21 cellular contexts compared by ENCODE assay signal in the genomic region with DNA sequence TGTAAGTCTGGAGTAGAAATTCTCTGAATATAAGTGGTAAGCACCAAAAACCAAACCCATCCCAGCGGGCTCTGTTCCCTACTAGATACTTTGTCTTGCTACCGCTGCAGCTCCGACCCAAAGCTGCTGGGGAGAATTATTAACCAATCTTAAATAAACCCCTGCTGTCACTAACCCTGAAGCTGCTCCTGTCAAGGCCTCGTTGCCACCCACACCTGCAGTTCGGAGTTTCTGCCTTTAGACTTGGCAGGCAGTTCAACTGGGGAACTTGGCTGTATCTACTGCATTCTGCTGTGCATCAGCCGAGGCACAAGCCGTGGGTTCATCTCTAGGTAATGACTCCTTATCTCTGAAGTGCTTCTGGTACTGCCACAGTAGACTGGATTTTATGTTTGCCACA. TPM values are rescaled to one million over a fixed set of nuclear protein-coding genes. Genes with fewer than 3 reads are reported as not detected.
DNase-seq lines count a peak whose midpoint lies in the region; ATAC-seq and TF ChIP-seq lines count a peak whose summit lies in the region.
"Had no signal": no experiment of that assay in that cellular context is flagged by ENCODE, and none has a peak within 500 bp of the region (broad histone marks: within the 10 kb centered on the region; RNA-seq: fewer than 3 reads in every experiment).

No MANE protein-coding gene starts in this region.

- no TSS peak for BruUV-seq in Caco-2 (replicated peaks; lab: Mats Ljungman, UMichigan)

- no peak overlapping the region for H3K27ac ChIP-seq in psoas muscle
- H3K27ac ChIP-seq: BLaER1, tibial nerve, WERI-Rb-1 had no signal

- 51 to 68% (median 60%) methylated on average over 7 of the region's 7 CpGs for WGBS in psoas muscle, 3 donors

- no peaks in the 10 kb centered on the region for H3K9me3 Mint-ChIP-seq in Caco-2 (ENCODE audit: unreplicated experiment)
- H3K9me3 Mint-ChIP-seq: effector memory CD8-positive, alpha-beta T cell had no signal

- H3K9me3 ChIP-seq in T-helper 17 cell (ENCODE audit: control insufficient read depth, low read length, poor library complexity, severe bottlenecking) (no peaks in the 10 kb centered on the region), psoas muscle (no peaks in the 10 kb centered on the region), Caco-2 (no peaks in the 10 kb centered on the region)
- H3K9me3 ChIP-seq: tibial nerve had no signal

- peaks cover 36% of the 10 kb centered on the region for H3K4me1 ChIP-seq in psoas muscle
- no peaks in the 10 kb centered on the region for H3K4me1 ChIP-seq in Caco-2
- H3K4me1 ChIP-seq: BLaER1, tibial nerve had no signal

- ATAC-seq in T-helper 17 cell (no peak), psoas muscle (peak in 3 of 4 donors; percentile 28 to 39 (median 32))
- ATAC-seq: effector memory CD8-positive, alpha-beta T cell; K562 had no signal

- H3K4me1 Mint-ChIP-seq in T-helper 17 cell (peaks cover 9% of the 10 kb centered on the region), Caco-2 (ENCODE audit: low read depth, unreplicated experiment) (peaks cover 13% of the 10 kb centered on the region)

- intact Hi-C loops in head of caudate nucleus (cut with DNase I) (no loop called here), psoas muscle (cut with DNase I) (no loop called here), Caco-2 (cut with micrococcal nuclease; ENCODE audit: unreplicated experiment) (no loop called here)

- H3K27me3 Mint-ChIP-seq in T-helper 17 cell (no peaks in the 10 kb centered on the region), Caco-2 (ENCODE audit: insufficient read depth, unreplicated experiment) (no peaks in the 10 kb centered on the region)
- H3K27me3 Mint-ChIP-seq: activated naive CD8-positive, alpha-beta T cell; effector memory CD8-positive, alpha-beta T cell had no signal

- no peak overlapping the region for H3K4me3 ChIP-seq in psoas muscle
- no peak overlapping the region for H3K4me3 ChIP-seq in Caco-2 (ENCODE audit: low read depth, low read length)
- H3K4me3 ChIP-seq: BLaER1, K562, tibial nerve had no signal

- TF ChIP-seq CTCF in psoas muscle (IDR thresholded peaks at IDR 0.05): no peak
- no peak for TF ChIP-seq CTCF in Caco-2 (IDR thresholded peaks at IDR 0.05; ENCODE audit: insufficient read depth in 1 of 2, low read depth in 1 of 2, low read length in 1 of 2, severe bottlenecking in 1 of 2, unreplicated experiment in 1 of 2)

- H3K36me3 Mint-ChIP-seq in T-helper 17 cell (ENCODE audit: low read depth) (no peaks in the 10 kb centered on the region), Caco-2 (ENCODE audit: insufficient read depth, unreplicated experiment) (peaks cover 12% of the 10 kb centered on the region)

- POLR2A ChIA-PET in Caco-2 (lab: Charles Lee): no interaction called here

- no peaks in the 10 kb centered on the region for H3K36me3 ChIP-seq in psoas muscle (ENCODE audit: insufficient read depth in 1 of 2, low read depth in 1 of 2)
- no peaks in the 10 kb centered on the region for H3K36me3 ChIP-seq in Caco-2 (ENCODE audit: control insufficient read depth, insufficient read depth, low read length)
- H3K36me3 ChIP-seq: BLaER1, tibial nerve, WERI-Rb-1 had no signal

- no peaks in the 10 kb centered on the region for H3K27me3 ChIP-seq in psoas muscle (ENCODE audit: insufficient read depth in 3 of 3, low read length in 2 of 3)
- no peaks in the 10 kb centered on the region for H3K27me3 ChIP-seq in Caco-2 (replicated peaks; ENCODE audit: control insufficient read depth, insufficient read depth, low read length)
- H3K27me3 ChIP-seq: BLaER1, tibial nerve had no signal

- H3K27ac Mint-ChIP-seq in T-helper 17 cell (no peak overlapping the region), Caco-2 (ENCODE audit: unreplicated experiment) (no peak overlapping the region)
- H3K27ac Mint-ChIP-seq: activated naive CD8-positive, alpha-beta T cell; effector memory CD8-positive, alpha-beta T cell had no signal

- CTCF ChIA-PET in Caco-2 (lab: Charles Lee): no interaction called here

- peak overlapping the region; percentile 49 for H3K4me3 Mint-ChIP-seq in T-helper 17 cell
- no peak overlapping the region for H3K4me3 Mint-ChIP-seq in Caco-2 (ENCODE audit: unreplicated experiment)
- H3K4me3 Mint-ChIP-seq: activated naive CD8-positive, alpha-beta T cell; effector memory CD8-positive, alpha-beta T cell had no signal

- DNase-seq in T-helper 17 cell (no peak), head of caudate nucleus (peak in 41 of 42 donors; percentile 17 to 88 (median 57)), kidney tubule cell (ENCODE audit: low spot score) (peak; percentile 2), psoas muscle (no peak), Caco-2 (no peak), hepatic stellate cell (ENCODE audit: low spot score) (no peak), NCI-H69 (lab: John Stamatoyannopoulos, UW) (no peak)
- DNase-seq: activated CD4-positive, alpha-beta T cell treated with anti-CD3 and anti-CD28 coated beads for 4 hours; activated CD8-positive, alpha-beta memory T cell treated with anti-CD3 and anti-CD28 coated beads for 24 hours; activated effector memory CD4-positive, alpha-beta T cell treated with Interleukin-2 at 50 U/mL for 16 hours; aorta; DMS79 treated with DMSO at 0.1 percent for 48 hours; effector memory CD8-positive, alpha-beta T cell; GF-D8; NCI-H1048; stimulated activated CD4-positive, alpha-beta T cell treated with anti-CD3 and anti-CD28 coated beads, Interleukin-4, amount 100 ng/mL, for 4 hours; WERI-Rb-1 had no signal

RNA-seq across cellular contexts. Expression of gene PPM1A, which starts 55.5 kb away (rescaled TPM):
- total RNA-seq in T-helper 17 cell: 100 to 1,000 TPM in 1 of 2 donors, 10 to 100 TPM in 1; 67.2 to 111 TPM
- 100 to 1,000 TPM; 123 to 154 (median 131) TPM for total RNA-seq in psoas muscle
- polyA plus RNA-seq in psoas muscle: 100 to 1,000 TPM in 1 of 3 donors, 10 to 100 TPM in 2; 54.0 to 174 (median 54.2) TPM
- 34.9 and 35.6 TPM in 2 replicates for total RNA-seq in Caco-2 (2022)

Comparison
In these comparisons a context has a peak if more than half of its experiments do, and no peak if none do; other contexts are left out.
1. DNase-seq: peak in head of caudate nucleus (41 of 42) and kidney tubule cell (single experiment); none in T-helper 17 cell (0 of 3), psoas muscle (0 of 2), Caco-2 (0 of 2), hepatic stellate cell (single experiment) and NCI-H69 (single experiment).